In genomic region chr5:98605010-98605425, GRCh38 we compare ENCODE assay signal across 18 cellular contexts.
A peak's percentile ranks its signal among the peaks of the same experiment; 100 is the strongest.
DNase-seq lines count a peak whose midpoint lies in the region; ATAC-seq and TF ChIP-seq lines count a peak whose summit lies in the region.
"Had no signal": no experiment of that assay in that cellular context is flagged by ENCODE, and none has a peak within 500 bp of the region (broad histone marks: within the 10 kb centered on the region; RNA-seq: fewer than 3 reads in every experiment).

No MANE protein-coding gene starts in this region.

- H3K4me1 ChIP-seq in HEK293 (ENCODE audit: control insufficient read depth, insufficient read depth, low read length): no peaks in the 10 kb centered on the region
- peaks cover 8% of the 10 kb centered on the region for H3K4me1 ChIP-seq in osteoblast (ENCODE audit: insufficient read depth, low read length)
- H3K4me1 ChIP-seq: lower lobe of right lung had no signal

- no peak for ATAC-seq in HG03280 (IDR thresholded peaks at IDR 0.05; ENCODE audit: unreplicated experiment)
- ATAC-seq: lower lobe of right lung had no signal

- POLR2A ChIA-PET in HEK293 (lab: Yijun Ruan, JAX): no interaction called here

- no peak overlapping the region for H3K4me3 ChIP-seq in HEK293 (ENCODE audit: low read depth, low read length)
- no peak overlapping the region for H3K4me3 ChIP-seq in osteoblast (ENCODE audit: insufficient read depth, low read length)
- H3K4me3 ChIP-seq: lower lobe of right lung had no signal

- H4K20me1 ChIP-seq in osteoblast (ENCODE audit: insufficient read depth, low read length): no peaks in the 10 kb centered on the region

- TF ChIP-seq CTCF in HEK293 (tag by site-specific recombination; IDR thresholded peaks at IDR 0.05) (no peak), osteoblast (IDR thresholded peaks at IDR 0.05; ENCODE audit: extremely low read depth, low read depth, low read length) (no peak)

- DNase-seq in NCI-H748 treated with DMSO at 0.1 percent for 48 hours (lab: John Stamatoyannopoulos, UW) (peak; percentile 9), epithelial cell of prostate (ENCODE audit: low read depth, low spot score) (peak; percentile 8), osteoblast (ENCODE audit: insufficient read length, low spot score, missing footprints) (no peak), germinal center (ENCODE audit: low spot score) (no peak), medulla oblongata (ENCODE audit: extremely low spot score) (no peak)
- no peak for DNase-seq in stimulated activated naive CD4-positive, alpha-beta T cell treated with Interleukin-2 at 50 U/mL for 16 hours (lab: John Stamatoyannopoulos, UW)
- DNase-seq: activated CD4-positive, alpha-beta T cell treated with anti-CD3 and anti-CD28 coated beads, Interleukin-2, amount 50 U/mL, for 4 hours; amniotic stem cell; cortex of kidney; lower lobe of right lung; NCI-H2081; occipital lobe; SIG-M5; stimulated activated CD4-positive, alpha-beta T cell treated with anti-CD3 and anti-CD28 coated beads, Interleukin-12 subunit alpha, Interleukin-12 subunit beta, amount 100 ng/mL, for 4 hours; substantia nigra; T1000 had no signal

- H3K9me3 ChIP-seq in HEK293 (ENCODE audit: control insufficient read depth, insufficient read depth, low read depth, low read length) (no peaks in the 10 kb centered on the region), osteoblast (ENCODE audit: low read depth, low read length) (no peaks in the 10 kb centered on the region)
- H3K9me3 ChIP-seq: lower lobe of right lung had no signal

- peak overlapping the region; percentile 26 for H3K4me2 ChIP-seq in osteoblast (ENCODE audit: insufficient read depth, low read length)

- H2AFZ ChIP-seq in osteoblast (ENCODE audit: low read length): peak overlapping the region; percentile 44

- CTCF ChIA-PET in HEK293 (lab: Yijun Ruan, JAX): no interaction called here

- H3K27me3 ChIP-seq in osteoblast (ENCODE audit: insufficient read depth, low read length): no peaks in the 10 kb centered on the region

- H3K36me3 ChIP-seq in HEK293 (ENCODE audit: control insufficient read depth in 2 of 2, insufficient read depth in 1 of 2, low read length in 2 of 2) (no peaks in the 10 kb centered on the region), osteoblast (ENCODE audit: insufficient read depth, low read length) (no peaks in the 10 kb centered on the region)
- H3K36me3 ChIP-seq: lower lobe of right lung had no signal

- H3K27ac ChIP-seq in HEK293 (ENCODE audit: extremely low read depth, low read depth, low read length) (no peak overlapping the region), epithelial cell of prostate (no peak overlapping the region), osteoblast (ENCODE audit: low read depth, low read length) (peak overlapping the region; percentile 32)
- H3K27ac ChIP-seq: lower lobe of right lung had no signal

- no peaks in the 10 kb centered on the region for H3K79me2 ChIP-seq in osteoblast (ENCODE audit: insufficient read depth, low read length)

TF ChIP-seq in HEK293, 187 proteins besides CTCF, POLR2A, EP300 and RAD21:
- TF ChIP-seq ZNF600 (tag by site-specific recombination; IDR thresholded peaks at IDR 0.05) (no peak), ZNF596 (tag by site-specific recombination; IDR thresholded peaks at IDR 0.05) (no peak), ZNF621 (tag by site-specific recombination; IDR thresholded peaks at IDR 0.05) (no peak), TCF7L2 (IDR thresholded peaks at IDR 0.05; ENCODE audit: borderline replicate concordance, low read depth, low read length) (peak; percentile 47; the same call in 1 of the 2 replicates), ZNF76 (tag by site-specific recombination; IDR thresholded peaks at IDR 0.05; ENCODE audit: borderline replicate concordance, low read depth) (no peak), ZNF664 (tag by site-specific recombination; IDR thresholded peaks at IDR 0.05) (no peak), ZFHX2 (tag by site-specific recombination; conservative IDR thresholded peaks at IDR 0.05) (no peak)

Comparison
In these comparisons a context has a peak if more than half of its experiments do, and no peak if none do; other contexts are left out.
1. DNase-seq: peak in NCI-H748 treated with DMSO at 0.1 percent for 48 hours (single experiment) and epithelial cell of prostate (single experiment); none in osteoblast (single experiment), stimulated activated naive CD4-positive, alpha-beta T cell treated with Interleukin-2 at 50 U/mL for 16 hours (single experiment), germinal center (single experiment) and medulla oblongata (single experiment).